In the genomic region with DNA sequence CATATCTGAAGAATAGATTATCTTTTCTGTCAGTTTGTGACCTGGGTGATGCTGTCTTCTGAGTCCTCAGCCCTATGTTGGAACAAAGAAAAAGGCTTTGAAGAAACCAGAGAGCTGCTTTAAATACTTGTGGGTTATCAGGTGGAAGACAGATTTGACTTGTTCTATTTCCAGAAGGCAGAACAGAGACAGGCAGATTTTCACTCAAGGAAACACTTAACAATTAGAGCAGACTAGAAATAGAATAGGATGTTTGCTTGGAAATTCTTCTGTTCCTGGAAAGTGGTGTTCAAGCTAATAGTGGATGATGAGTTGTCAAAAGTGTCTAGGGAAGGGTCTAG, we compare ENCODE assay signal across 2 cellular contexts.
TF ChIP-seq lines count a peak whose summit lies in the region.

No MANE protein-coding gene starts in this region.

TF ChIP-seq in GM12878, 131 proteins besides CTCF, POLR2A, EP300 and RAD21 (continued from another document):
- peak; percentile 43; the same call in 1 of the 2 replicates for TF ChIP-seq NFIC (IDR thresholded peaks at IDR 0.05; ENCODE audit: low read depth, low read length)
- TF ChIP-seq MTA3 (IDR thresholded peaks at IDR 0.05; ENCODE audit: borderline replicate concordance, low read length), result no peak
- TF ChIP-seq MEF2A (IDR thresholded peaks at IDR 0.05; ENCODE audit: insufficient read depth, low read depth, low read length), result peak; percentile 57; the same call in 1 of the 2 replicates
- TF ChIP-seq LARP7 (IDR thresholded peaks at IDR 0.05), result no peak
- TF ChIP-seq ESRRA (IDR thresholded peaks at IDR 0.05; ENCODE audit: low read length), result no peak

TF ChIP-seq in WTC11, 78 proteins besides CTCF, POLR2A, EP300 and RAD21 (continued from another document):
- TF ChIP-seq, protein P1, sequence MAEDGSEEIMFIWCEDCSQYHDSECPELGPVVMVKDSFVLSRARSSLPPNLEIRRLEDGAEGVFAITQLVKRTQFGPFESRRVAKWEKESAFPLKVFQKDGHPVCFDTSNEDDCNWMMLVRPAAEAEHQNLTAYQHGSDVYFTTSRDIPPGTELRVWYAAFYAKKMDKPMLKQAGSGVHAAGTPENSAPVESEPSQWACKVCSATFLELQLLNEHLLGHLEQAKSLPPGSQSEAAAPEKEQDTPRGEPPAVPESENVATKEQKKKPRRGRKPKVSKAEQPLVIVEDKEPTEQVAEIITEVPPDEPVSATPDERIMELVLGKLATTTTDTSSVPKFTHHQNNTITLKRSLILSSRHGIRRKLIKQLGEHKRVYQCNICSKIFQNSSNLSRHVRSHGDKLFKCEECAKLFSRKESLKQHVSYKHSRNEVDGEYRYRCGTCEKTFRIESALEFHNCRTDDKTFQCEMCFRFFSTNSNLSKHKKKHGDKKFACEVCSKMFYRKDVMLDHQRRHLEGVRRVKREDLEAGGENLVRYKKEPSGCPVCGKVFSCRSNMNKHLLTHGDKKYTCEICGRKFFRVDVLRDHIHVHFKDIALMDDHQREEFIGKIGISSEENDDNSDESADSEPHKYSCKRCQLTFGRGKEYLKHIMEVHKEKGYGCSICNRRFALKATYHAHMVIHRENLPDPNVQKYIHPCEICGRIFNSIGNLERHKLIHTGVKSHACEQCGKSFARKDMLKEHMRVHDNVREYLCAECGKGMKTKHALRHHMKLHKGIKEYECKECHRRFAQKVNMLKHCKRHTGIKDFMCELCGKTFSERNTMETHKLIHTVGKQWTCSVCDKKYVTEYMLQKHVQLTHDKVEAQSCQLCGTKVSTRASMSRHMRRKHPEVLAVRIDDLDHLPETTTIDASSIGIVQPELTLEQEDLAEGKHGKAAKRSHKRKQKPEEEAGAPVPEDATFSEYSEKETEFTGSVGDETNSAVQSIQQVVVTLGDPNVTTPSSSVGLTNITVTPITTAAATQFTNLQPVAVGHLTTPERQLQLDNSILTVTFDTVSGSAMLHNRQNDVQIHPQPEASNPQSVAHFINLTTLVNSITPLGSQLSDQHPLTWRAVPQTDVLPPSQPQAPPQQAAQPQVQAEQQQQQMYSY (CRISPR knock-in tag; IDR thresholded peaks at IDR 0.05), result no peak
- TF ChIP-seq, protein P2, sequence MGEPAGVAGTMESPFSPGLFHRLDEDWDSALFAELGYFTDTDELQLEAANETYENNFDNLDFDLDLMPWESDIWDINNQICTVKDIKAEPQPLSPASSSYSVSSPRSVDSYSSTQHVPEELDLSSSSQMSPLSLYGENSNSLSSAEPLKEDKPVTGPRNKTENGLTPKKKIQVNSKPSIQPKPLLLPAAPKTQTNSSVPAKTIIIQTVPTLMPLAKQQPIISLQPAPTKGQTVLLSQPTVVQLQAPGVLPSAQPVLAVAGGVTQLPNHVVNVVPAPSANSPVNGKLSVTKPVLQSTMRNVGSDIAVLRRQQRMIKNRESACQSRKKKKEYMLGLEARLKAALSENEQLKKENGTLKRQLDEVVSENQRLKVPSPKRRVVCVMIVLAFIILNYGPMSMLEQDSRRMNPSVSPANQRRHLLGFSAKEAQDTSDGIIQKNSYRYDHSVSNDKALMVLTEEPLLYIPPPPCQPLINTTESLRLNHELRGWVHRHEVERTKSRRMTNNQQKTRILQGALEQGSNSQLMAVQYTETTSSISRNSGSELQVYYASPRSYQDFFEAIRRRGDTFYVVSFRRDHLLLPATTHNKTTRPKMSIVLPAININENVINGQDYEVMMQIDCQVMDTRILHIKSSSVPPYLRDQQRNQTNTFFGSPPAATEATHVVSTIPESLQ (CRISPR knock-in tag; IDR thresholded peaks at IDR 0.05), result no peak
- TF ChIP-seq EMX1 (CRISPR knock-in tag; IDR thresholded peaks at IDR 0.05) (no peak), CREM (CRISPR knock-in tag; IDR thresholded peaks at IDR 0.05) (no peak), SMAD4 (CRISPR knock-in tag; IDR thresholded peaks at IDR 0.05) (no peak), ZNF416 (CRISPR knock-in tag; IDR thresholded peaks at IDR 0.05) (no peak), NR2C2 (CRISPR knock-in tag; IDR thresholded peaks at IDR 0.05) (no peak), RELA (CRISPR knock-in tag; IDR thresholded peaks at IDR 0.05; ENCODE audit: borderline replicate concordance) (no peak), JUN (CRISPR knock-in tag; IDR thresholded peaks at IDR 0.05) (no peak)
- TF ChIP-seq, protein P3, sequence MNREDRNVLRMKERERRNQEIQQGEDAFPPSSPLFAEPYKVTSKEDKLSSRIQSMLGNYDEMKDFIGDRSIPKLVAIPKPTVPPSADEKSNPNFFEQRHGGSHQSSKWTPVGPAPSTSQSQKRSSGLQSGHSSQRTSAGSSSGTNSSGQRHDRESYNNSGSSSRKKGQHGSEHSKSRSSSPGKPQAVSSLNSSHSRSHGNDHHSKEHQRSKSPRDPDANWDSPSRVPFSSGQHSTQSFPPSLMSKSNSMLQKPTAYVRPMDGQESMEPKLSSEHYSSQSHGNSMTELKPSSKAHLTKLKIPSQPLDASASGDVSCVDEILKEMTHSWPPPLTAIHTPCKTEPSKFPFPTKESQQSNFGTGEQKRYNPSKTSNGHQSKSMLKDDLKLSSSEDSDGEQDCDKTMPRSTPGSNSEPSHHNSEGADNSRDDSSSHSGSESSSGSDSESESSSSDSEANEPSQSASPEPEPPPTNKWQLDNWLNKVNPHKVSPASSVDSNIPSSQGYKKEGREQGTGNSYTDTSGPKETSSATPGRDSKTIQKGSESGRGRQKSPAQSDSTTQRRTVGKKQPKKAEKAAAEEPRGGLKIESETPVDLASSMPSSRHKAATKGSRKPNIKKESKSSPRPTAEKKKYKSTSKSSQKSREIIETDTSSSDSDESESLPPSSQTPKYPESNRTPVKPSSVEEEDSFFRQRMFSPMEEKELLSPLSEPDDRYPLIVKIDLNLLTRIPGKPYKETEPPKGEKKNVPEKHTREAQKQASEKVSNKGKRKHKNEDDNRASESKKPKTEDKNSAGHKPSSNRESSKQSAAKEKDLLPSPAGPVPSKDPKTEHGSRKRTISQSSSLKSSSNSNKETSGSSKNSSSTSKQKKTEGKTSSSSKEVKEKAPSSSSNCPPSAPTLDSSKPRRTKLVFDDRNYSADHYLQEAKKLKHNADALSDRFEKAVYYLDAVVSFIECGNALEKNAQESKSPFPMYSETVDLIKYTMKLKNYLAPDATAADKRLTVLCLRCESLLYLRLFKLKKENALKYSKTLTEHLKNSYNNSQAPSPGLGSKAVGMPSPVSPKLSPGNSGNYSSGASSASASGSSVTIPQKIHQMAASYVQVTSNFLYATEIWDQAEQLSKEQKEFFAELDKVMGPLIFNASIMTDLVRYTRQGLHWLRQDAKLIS (CRISPR knock-in tag; IDR thresholded peaks at IDR 0.05; ENCODE audit: borderline replicate concordance), result no peak
- TF ChIP-seq, protein P4, sequence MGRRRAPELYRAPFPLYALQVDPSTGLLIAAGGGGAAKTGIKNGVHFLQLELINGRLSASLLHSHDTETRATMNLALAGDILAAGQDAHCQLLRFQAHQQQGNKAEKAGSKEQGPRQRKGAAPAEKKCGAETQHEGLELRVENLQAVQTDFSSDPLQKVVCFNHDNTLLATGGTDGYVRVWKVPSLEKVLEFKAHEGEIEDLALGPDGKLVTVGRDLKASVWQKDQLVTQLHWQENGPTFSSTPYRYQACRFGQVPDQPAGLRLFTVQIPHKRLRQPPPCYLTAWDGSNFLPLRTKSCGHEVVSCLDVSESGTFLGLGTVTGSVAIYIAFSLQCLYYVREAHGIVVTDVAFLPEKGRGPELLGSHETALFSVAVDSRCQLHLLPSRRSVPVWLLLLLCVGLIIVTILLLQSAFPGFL (CRISPR knock-in tag; IDR thresholded peaks at IDR 0.05; ENCODE audit: borderline replicate concordance), result no peak
